In the genomic region with DNA sequence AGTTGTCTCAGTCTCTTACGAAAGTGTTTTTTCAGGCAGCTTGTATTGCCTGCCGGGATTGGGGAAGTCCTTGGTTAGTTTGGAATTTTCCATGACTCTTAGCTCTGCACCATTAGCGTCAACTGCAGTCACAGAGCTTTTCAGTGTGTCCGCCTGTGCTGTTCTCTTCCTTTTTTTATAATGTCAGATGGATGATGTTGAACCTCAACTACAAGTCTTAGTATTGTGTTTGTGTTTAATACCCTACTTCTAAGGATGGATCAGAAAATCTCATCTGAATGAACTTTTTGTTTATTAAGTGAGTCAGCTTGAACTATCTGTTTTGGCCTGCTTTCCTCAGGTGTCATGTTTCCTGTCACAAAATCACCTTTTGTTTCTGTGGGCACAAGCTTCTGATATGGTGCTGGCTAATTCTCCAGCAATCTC, we compare ENCODE assay signal across 1 cellular context.
TF ChIP-seq lines count a peak whose summit lies in the region.

No MANE protein-coding gene starts in this region.

TF ChIP-seq in HepG2, 621 proteins besides CTCF, POLR2A, EP300 and RAD21 (continued from another document and continues in another):
- TF ChIP-seq, protein P1, sequence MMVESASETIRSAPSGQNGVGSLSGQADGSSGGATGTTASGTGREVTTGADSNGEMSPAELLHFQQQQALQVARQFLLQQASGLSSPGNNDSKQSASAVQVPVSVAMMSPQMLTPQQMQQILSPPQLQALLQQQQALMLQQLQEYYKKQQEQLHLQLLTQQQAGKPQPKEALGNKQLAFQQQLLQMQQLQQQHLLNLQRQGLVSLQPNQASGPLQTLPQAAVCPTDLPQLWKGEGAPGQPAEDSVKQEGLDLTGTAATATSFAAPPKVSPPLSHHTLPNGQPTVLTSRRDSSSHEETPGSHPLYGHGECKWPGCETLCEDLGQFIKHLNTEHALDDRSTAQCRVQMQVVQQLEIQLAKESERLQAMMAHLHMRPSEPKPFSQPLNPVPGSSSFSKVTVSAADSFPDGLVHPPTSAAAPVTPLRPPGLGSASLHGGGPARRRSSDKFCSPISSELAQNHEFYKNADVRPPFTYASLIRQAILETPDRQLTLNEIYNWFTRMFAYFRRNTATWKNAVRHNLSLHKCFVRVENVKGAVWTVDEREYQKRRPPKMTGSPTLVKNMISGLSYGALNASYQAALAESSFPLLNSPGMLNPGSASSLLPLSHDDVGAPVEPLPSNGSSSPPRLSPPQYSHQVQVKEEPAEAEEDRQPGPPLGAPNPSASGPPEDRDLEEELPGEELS (CRISPR knock-in tag; IDR thresholded peaks at IDR 0.05): peak; percentile 42; the same call in 1 of the 2 replicates
- TF ChIP-seq CEBPG (CRISPR knock-in tag; IDR thresholded peaks at IDR 0.05) (no peak), MAZ (IDR thresholded peaks at IDR 0.05; ENCODE audit: borderline replicate concordance, low read depth, low read length) (no peak), MAZ (CRISPR knock-in tag; IDR thresholded peaks at IDR 0.05; ENCODE audit: low read depth) (no peak), IKZF1 (IDR thresholded peaks at IDR 0.05) (no peak), THYN1 (CRISPR knock-in tag; IDR thresholded peaks at IDR 0.05; ENCODE audit: borderline replicate concordance, low read depth) (no peak), ZNF326 (CRISPR knock-in tag; IDR thresholded peaks at IDR 0.05; ENCODE audit: borderline replicate concordance) (no peak), TBX2 (CRISPR knock-in tag; IDR thresholded peaks at IDR 0.05; ENCODE audit: borderline replicate concordance) (peak; percentile 49; the same call in 1 of the 2 replicates), FOXA3 (CRISPR knock-in tag; IDR thresholded peaks at IDR 0.05) (peak; percentile 43), ZNF746 (CRISPR knock-in tag; IDR thresholded peaks at IDR 0.05) (no peak), IKZF4 (CRISPR knock-in tag; IDR thresholded peaks at IDR 0.05; ENCODE audit: borderline replicate concordance, low read depth, not compliant biosample characterization) (no peak), SRY (CRISPR knock-in tag; IDR thresholded peaks at IDR 0.05) (no peak), RBFOX2 (IDR thresholded peaks at IDR 0.05; ENCODE audit: low read depth, low read length) (no peak), SIX1 (CRISPR knock-in tag; IDR thresholded peaks at IDR 0.05; ENCODE audit: borderline replicate concordance) (peak; percentile 96), GATAD2A (CRISPR knock-in tag; IDR thresholded peaks at IDR 0.05) (0 out of 2 replicates have a peak, but pooled peaks have one; percentile 57), ONECUT2 (CRISPR knock-in tag; IDR thresholded peaks at IDR 0.05) (no peak), MIER2 (CRISPR knock-in tag; IDR thresholded peaks at IDR 0.05) (no peak), SOX13 (IDR thresholded peaks at IDR 0.05) (no peak), SOX13 (CRISPR knock-in tag; conservative IDR thresholded peaks at IDR 0.05 in 1 of 2, IDR thresholded peaks at IDR 0.05 in 1 of 2) (peak in 1 of 2 experiments; percentile 59; a peak in 2 of 4 replicates), ELF1 (CRISPR knock-in tag; IDR thresholded peaks at IDR 0.05) (peak; percentile 16; the same call in 1 of the 2 replicates), NPAS2 (CRISPR knock-in tag; IDR thresholded peaks at IDR 0.05; ENCODE audit: borderline replicate concordance) (no peak)
- TF ChIP-seq, protein P2, sequence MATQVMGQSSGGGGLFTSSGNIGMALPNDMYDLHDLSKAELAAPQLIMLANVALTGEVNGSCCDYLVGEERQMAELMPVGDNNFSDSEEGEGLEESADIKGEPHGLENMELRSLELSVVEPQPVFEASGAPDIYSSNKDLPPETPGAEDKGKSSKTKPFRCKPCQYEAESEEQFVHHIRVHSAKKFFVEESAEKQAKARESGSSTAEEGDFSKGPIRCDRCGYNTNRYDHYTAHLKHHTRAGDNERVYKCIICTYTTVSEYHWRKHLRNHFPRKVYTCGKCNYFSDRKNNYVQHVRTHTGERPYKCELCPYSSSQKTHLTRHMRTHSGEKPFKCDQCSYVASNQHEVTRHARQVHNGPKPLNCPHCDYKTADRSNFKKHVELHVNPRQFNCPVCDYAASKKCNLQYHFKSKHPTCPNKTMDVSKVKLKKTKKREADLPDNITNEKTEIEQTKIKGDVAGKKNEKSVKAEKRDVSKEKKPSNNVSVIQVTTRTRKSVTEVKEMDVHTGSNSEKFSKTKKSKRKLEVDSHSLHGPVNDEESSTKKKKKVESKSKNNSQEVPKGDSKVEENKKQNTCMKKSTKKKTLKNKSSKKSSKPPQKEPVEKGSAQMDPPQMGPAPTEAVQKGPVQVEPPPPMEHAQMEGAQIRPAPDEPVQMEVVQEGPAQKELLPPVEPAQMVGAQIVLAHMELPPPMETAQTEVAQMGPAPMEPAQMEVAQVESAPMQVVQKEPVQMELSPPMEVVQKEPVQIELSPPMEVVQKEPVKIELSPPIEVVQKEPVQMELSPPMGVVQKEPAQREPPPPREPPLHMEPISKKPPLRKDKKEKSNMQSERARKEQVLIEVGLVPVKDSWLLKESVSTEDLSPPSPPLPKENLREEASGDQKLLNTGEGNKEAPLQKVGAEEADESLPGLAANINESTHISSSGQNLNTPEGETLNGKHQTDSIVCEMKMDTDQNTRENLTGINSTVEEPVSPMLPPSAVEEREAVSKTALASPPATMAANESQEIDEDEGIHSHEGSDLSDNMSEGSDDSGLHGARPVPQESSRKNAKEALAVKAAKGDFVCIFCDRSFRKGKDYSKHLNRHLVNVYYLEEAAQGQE (IDR thresholded peaks at IDR 0.05; ENCODE audit: borderline replicate concordance in 1 of 2, low read depth in 1 of 2, low read length in 2 of 2): no peak
- TF ChIP-seq, protein P3, sequence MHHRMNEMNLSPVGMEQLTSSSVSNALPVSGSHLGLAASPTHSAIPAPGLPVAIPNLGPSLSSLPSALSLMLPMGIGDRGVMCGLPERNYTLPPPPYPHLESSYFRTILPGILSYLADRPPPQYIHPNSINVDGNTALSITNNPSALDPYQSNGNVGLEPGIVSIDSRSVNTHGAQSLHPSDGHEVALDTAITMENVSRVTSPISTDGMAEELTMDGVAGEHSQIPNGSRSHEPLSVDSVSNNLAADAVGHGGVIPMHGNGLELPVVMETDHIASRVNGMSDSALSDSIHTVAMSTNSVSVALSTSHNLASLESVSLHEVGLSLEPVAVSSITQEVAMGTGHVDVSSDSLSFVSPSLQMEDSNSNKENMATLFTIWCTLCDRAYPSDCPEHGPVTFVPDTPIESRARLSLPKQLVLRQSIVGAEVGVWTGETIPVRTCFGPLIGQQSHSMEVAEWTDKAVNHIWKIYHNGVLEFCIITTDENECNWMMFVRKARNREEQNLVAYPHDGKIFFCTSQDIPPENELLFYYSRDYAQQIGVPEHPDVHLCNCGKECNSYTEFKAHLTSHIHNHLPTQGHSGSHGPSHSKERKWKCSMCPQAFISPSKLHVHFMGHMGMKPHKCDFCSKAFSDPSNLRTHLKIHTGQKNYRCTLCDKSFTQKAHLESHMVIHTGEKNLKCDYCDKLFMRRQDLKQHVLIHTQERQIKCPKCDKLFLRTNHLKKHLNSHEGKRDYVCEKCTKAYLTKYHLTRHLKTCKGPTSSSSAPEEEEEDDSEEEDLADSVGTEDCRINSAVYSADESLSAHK (CRISPR knock-in tag; IDR thresholded peaks at IDR 0.05; ENCODE audit: borderline replicate concordance): no peak
- TF ChIP-seq, protein P4, sequence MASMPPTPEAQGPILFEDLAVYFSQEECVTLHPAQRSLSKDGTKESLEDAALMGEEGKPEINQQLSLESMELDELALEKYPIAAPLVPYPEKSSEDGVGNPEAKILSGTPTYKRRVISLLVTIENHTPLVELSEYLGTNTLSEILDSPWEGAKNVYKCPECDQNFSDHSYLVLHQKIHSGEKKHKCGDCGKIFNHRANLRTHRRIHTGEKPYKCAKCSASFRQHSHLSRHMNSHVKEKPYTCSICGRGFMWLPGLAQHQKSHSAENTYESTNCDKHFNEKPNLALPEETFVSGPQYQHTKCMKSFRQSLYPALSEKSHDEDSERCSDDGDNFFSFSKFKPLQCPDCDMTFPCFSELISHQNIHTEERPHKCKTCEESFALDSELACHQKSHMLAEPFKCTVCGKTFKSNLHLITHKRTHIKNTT (CRISPR knock-in tag; IDR thresholded peaks at IDR 0.05): no peak
- TF ChIP-seq, protein P5, sequence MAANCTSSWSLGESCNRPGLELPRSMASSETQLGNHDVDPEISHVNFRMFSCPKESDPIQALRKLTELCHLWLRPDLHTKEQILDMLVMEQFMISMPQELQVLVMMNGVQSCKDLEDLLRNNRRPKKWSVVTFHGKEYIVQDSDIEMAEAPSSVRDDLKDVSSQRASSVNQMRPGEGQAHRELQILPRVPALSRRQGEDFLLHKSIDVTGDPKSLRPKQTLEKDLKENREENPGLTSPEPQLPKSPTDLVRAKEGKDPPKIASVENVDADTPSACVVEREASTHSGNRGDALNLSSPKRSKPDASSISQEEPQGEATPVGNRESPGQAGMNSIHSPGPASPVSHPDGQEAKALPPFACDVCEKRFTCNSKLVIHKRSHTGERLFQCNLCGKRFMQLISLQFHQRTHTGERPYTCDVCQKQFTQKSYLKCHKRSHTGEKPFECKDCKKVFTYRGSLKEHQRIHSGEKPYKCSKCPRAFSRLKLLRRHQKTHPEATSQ (CRISPR knock-in tag; IDR thresholded peaks at IDR 0.05; ENCODE audit: borderline replicate concordance): no peak
- TF ChIP-seq, protein P6, sequence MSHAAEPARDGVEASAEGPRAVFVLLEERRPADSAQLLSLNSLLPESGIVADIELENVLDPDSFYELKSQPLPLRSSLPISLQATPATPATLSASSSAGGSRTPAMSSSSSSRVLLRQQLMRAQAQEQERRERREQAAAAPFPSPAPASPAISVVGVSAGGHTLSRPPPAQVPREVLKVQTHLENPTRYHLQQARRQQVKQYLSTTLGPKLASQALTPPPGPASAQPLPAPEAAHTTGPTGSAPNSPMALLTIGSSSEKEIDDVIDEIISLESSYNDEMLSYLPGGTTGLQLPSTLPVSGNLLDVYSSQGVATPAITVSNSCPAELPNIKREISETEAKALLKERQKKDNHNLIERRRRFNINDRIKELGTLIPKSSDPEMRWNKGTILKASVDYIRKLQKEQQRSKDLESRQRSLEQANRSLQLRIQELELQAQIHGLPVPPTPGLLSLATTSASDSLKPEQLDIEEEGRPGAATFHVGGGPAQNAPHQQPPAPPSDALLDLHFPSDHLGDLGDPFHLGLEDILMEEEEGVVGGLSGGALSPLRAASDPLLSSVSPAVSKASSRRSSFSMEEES (CRISPR knock-in tag; IDR thresholded peaks at IDR 0.05): 0 out of 2 replicates have a peak, but pooled peaks have one; percentile 20
- TF ChIP-seq, protein P7, sequence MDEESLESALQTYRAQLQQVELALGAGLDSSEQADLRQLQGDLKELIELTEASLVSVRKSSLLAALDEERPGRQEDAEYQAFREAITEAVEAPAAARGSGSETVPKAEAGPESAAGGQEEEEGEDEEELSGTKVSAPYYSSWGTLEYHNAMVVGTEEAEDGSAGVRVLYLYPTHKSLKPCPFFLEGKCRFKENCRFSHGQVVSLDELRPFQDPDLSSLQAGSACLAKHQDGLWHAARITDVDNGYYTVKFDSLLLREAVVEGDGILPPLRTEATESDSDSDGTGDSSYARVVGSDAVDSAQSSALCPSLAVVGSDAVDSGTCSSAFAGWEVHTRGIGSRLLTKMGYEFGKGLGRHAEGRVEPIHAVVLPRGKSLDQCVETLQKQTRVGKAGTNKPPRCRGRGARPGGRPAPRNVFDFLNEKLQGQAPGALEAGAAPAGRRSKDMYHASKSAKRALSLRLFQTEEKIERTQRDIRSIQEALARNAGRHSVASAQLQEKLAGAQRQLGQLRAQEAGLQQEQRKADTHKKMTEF (CRISPR knock-in tag; IDR thresholded peaks at IDR 0.05): peak; percentile 18; the same call in 1 of the 2 replicates
- TF ChIP-seq, protein P8, sequence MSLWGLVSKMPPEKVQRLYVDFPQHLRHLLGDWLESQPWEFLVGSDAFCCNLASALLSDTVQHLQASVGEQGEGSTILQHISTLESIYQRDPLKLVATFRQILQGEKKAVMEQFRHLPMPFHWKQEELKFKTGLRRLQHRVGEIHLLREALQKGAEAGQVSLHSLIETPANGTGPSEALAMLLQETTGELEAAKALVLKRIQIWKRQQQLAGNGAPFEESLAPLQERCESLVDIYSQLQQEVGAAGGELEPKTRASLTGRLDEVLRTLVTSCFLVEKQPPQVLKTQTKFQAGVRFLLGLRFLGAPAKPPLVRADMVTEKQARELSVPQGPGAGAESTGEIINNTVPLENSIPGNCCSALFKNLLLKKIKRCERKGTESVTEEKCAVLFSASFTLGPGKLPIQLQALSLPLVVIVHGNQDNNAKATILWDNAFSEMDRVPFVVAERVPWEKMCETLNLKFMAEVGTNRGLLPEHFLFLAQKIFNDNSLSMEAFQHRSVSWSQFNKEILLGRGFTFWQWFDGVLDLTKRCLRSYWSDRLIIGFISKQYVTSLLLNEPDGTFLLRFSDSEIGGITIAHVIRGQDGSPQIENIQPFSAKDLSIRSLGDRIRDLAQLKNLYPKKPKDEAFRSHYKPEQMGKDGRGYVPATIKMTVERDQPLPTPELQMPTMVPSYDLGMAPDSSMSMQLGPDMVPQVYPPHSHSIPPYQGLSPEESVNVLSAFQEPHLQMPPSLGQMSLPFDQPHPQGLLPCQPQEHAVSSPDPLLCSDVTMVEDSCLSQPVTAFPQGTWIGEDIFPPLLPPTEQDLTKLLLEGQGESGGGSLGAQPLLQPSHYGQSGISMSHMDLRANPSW (CRISPR knock-in tag; IDR thresholded peaks at IDR 0.05; ENCODE audit: borderline replicate concordance): 0 out of 2 replicates have a peak, but pooled peaks have one; percentile 38
- TF ChIP-seq, protein P9, sequence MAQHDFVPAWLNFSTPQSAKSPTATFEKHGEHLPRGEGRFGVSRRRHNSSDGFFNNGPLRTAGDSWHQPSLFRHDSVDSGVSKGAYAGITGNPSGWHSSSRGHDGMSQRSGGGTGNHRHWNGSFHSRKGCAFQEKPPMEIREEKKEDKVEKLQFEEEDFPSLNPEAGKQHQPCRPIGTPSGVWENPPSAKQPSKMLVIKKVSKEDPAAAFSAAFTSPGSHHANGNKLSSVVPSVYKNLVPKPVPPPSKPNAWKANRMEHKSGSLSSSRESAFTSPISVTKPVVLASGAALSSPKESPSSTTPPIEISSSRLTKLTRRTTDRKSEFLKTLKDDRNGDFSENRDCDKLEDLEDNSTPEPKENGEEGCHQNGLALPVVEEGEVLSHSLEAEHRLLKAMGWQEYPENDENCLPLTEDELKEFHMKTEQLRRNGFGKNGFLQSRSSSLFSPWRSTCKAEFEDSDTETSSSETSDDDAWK (CRISPR knock-in tag; IDR thresholded peaks at IDR 0.05): no peak
- TF ChIP-seq, protein P10, sequence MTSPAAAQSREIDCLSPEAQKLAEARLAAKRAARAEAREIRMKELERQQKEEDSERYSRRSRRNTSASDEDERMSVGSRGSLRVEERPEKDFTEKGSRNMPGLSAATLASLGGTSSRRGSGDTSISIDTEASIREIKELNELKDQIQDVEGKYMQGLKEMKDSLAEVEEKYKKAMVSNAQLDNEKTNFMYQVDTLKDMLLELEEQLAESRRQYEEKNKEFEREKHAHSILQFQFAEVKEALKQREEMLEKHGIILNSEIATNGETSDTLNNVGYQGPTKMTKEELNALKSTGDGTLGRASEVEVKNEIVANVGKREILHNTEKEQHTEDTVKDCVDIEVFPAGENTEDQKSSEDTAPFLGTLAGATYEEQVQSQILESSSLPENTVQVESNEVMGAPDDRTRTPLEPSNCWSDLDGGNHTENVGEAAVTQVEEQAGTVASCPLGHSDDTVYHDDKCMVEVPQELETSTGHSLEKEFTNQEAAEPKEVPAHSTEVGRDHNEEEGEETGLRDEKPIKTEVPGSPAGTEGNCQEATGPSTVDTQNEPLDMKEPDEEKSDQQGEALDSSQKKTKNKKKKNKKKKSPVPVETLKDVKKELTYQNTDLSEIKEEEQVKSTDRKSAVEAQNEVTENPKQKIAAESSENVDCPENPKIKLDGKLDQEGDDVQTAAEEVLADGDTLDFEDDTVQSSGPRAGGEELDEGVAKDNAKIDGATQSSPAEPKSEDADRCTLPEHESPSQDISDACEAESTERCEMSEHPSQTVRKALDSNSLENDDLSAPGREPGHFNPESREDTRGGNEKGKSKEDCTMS (CRISPR knock-in tag; conservative IDR thresholded peaks at IDR 0.05): no peak
